16 cellular contexts compared by ENCODE assay signal in the genomic region with DNA sequence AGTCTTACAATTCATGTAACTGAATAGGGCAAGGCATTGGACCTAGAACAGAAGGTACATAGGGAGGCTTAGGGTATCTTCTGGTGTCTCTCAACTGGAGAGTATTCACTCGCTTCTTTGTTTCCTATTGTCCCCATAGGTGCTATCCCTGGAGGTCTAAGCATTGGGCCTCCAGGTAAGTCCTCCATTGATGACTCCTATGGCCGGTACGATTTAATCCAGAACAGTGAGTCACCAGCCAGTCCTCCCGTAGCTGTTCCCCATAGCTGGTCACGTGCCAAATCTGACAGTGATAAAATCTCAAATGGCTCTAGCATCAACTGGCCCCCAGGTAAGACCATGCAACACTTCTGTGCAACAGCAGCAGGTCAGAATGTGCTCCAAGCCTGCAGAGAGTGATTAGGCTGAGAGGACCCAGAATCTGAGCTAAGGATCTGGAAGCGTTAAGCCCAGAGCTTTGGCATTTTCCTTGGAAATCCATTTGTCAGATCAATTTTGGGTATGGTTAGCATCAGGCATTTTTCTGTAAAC. TPM values are rescaled to one million over a fixed set of nuclear protein-coding genes. Genes with fewer than 3 reads are reported as not detected.
DNase-seq lines count a peak whose midpoint lies in the region; ATAC-seq and TF ChIP-seq lines count a peak whose summit lies in the region.
"Had no signal": no experiment of that assay in that cellular context is flagged by ENCODE, and none has a peak within 500 bp of the region (broad histone marks: within the 10 kb centered on the region; RNA-seq: fewer than 3 reads in every experiment).

No MANE protein-coding gene starts in this region.

- no peak for TF ChIP-seq CTCF in CD8-positive, alpha-beta T cell (IDR thresholded peaks at IDR 0.05)
- TF ChIP-seq CTCF in RWPE2 (IDR thresholded peaks at IDR 0.05; ENCODE audit: poor library complexity, severe bottlenecking) (no peak), epithelial cell of esophagus (IDR thresholded peaks at IDR 0.05; ENCODE audit: insufficient read depth, low read depth, low read length, missing control alignments) (no peak), gastrocnemius medialis (IDR thresholded peaks at IDR 0.05 in 4 of 5, conservative IDR thresholded peaks at IDR 0.05 in 1 of 5) (no peak)

- POLR2A ChIA-PET in CD8-positive, alpha-beta T cell (lab: Charles Lee): interaction anchor here (1.1 kb wide), 1 partner anchor 42 kb away, joined by 3 read pairs; no protein-coding TSS in a partner anchor

- no peak overlapping the region for H3K4me3 ChIP-seq in CD8-positive, alpha-beta T cell (ENCODE audit: low read depth, low read length)
- H3K4me3 ChIP-seq in RWPE2 (ENCODE audit: severe bottlenecking) (no peak overlapping the region), epithelial cell of esophagus (ENCODE audit: low read length) (no peak overlapping the region), gastrocnemius medialis (no peak overlapping the region)

- no peak overlapping the region for H3K4me3 Mint-ChIP-seq in CD8-positive, alpha-beta T cell
- H3K4me3 Mint-ChIP-seq: B cell; CD4-positive, alpha-beta T cell had no signal

- no peaks in the 10 kb centered on the region for H3K9me3 Mint-ChIP-seq in CD8-positive, alpha-beta T cell
- H3K9me3 Mint-ChIP-seq: CD4-positive, alpha-beta T cell had no signal

- peaks cover 92% of the 10 kb centered on the region for H3K36me3 Mint-ChIP-seq in CD8-positive, alpha-beta T cell

- CTCF ChIA-PET in CD8-positive, alpha-beta T cell (lab: Charles Lee): interaction anchor here (1.8 to 2.7 kb wide), 2 partner anchors 84 to 158 kb away, joined by 6 to 8 read pairs; no protein-coding TSS in a partner anchor

- no peak for TF ChIP-seq POLR2A in gastrocnemius medialis (IDR thresholded peaks at IDR 0.05)
- no peak for TF ChIP-seq POLR2A in erythroblast (IDR thresholded peaks at IDR 0.05; ENCODE audit: low read length)

- no peak for ATAC-seq in CD8-positive, alpha-beta T cell
- ATAC-seq in RWPE2 (ENCODE audit: low read depth): peak; percentile 41; the same call in 1 of the 3 replicates
- ATAC-seq in gastrocnemius medialis: no peak
- ATAC-seq: HCT116 had no signal

- H3K27ac ChIP-seq in CD8-positive, alpha-beta T cell (ENCODE audit: low read depth, low read length): no peak overlapping the region
- H3K27ac ChIP-seq in RWPE2 (ENCODE audit: poor library complexity, severe bottlenecking) (no peak overlapping the region), gastrocnemius medialis (no peak overlapping the region), substantia nigra (ENCODE audit: low read depth, low read length, poor library complexity, severe bottlenecking) (no peak overlapping the region)
- H3K27ac ChIP-seq: HL-60 had no signal

- in situ Hi-C loops in gastrocnemius medialis (cut with MboI; ENCODE audit: low sequenced_read_pairs in 4 of 4): no loop called here

- H3K4me1 ChIP-seq in CD8-positive, alpha-beta T cell (ENCODE audit: insufficient read depth, low read length): no peaks in the 10 kb centered on the region
- H3K4me1 ChIP-seq in RWPE2 (ENCODE audit: insufficient read depth, poor library complexity, severe bottlenecking): no peaks in the 10 kb centered on the region
- H3K4me1 ChIP-seq in gastrocnemius medialis: peaks cover 6 to 14% of the 10 kb centered on the region in 2 donors

- DNase-seq in CD8-positive, alpha-beta T cell: no peak
- DNase-seq in ELR (ENCODE audit: low read depth) (peak; percentile 17), RWPE2 (ENCODE audit: low spot score) (no peak), epithelial cell of esophagus (ENCODE audit: low read depth) (peak; percentile 48), gastrocnemius medialis (no peak), substantia nigra (lab: John Stamatoyannopoulos, UW) (no peak), erythroblast (lab: John Stamatoyannopoulos, UW) (no peak)
- DNase-seq: C1 segment of cervical spinal cord; CD4-positive, alpha-beta T cell; DMS153; DMS79 treated with DMSO at 0.1 percent for 48 hours; EL; GDM1 had no signal

- peaks cover 82% of the 10 kb centered on the region for H3K36me3 ChIP-seq in CD8-positive, alpha-beta T cell (ENCODE audit: insufficient read depth, low read length)
- H3K36me3 ChIP-seq in RWPE2 (ENCODE audit: low read depth): no peaks in the 10 kb centered on the region
- H3K36me3 ChIP-seq in gastrocnemius medialis: peaks cover 0 to 88% of the 10 kb centered on the region in 2 donors

- H3K9me3 ChIP-seq in CD8-positive, alpha-beta T cell (ENCODE audit: low read length): no peaks in the 10 kb centered on the region
- H3K9me3 ChIP-seq in RWPE2 (ENCODE audit: severe bottlenecking): no peaks in the 10 kb centered on the region
- no peaks in the 10 kb centered on the region for H3K9me3 ChIP-seq in gastrocnemius medialis

- intact Hi-C loops in CD8-positive, alpha-beta T cell (cut with DNase I, micrococcal nuclease): no loop called here
- intact Hi-C loops in gastrocnemius medialis (cut with DNase I; ENCODE audit: low total_unique reads): no loop called here

- peak overlapping the region; percentile 32 for H3K27ac Mint-ChIP-seq in CD8-positive, alpha-beta T cell
- H3K27ac Mint-ChIP-seq: B cell had no signal

- H3K27me3 Mint-ChIP-seq in CD8-positive, alpha-beta T cell (ENCODE audit: low read depth): no peaks in the 10 kb centered on the region
- H3K27me3 Mint-ChIP-seq: B cell; CD4-positive, alpha-beta T cell had no signal

- no peaks in the 10 kb centered on the region for H3K4me1 Mint-ChIP-seq in CD8-positive, alpha-beta T cell (ENCODE audit: low read depth)
- H3K4me1 Mint-ChIP-seq: B cell had no signal

- H3K27me3 ChIP-seq in CD8-positive, alpha-beta T cell (ENCODE audit: insufficient read depth, low read length): no peaks in the 10 kb centered on the region
- H3K27me3 ChIP-seq in RWPE2 (ENCODE audit: insufficient read depth, poor library complexity, severe bottlenecking) (no peaks in the 10 kb centered on the region), gastrocnemius medialis (no peaks in the 10 kb centered on the region)

RNA-seq across cellular contexts. Expression of a gene that starts 35.7 kb away (rescaled TPM):
- total RNA-seq in CD8-positive, alpha-beta T cell: 100 to 1,000 TPM; 518 to 535 TPM
- 1 to 10 TPM in 3 of 4 donors, under 1 TPM in 1; 0.27 to 4.9 (median 2.6) TPM for total RNA-seq in gastrocnemius medialis

RNA-seq across cellular contexts. Expression of a gene that starts 37.7 kb away (rescaled TPM):
- total RNA-seq in CD8-positive, alpha-beta T cell: 100 to 1,000 TPM; 312 to 315 TPM
- 1 to 10 TPM in 1 of 4 donors, under 1 TPM in 2, not detected in 1; 0.18 to 1.6 (median 0.65) TPM for total RNA-seq in gastrocnemius medialis

RNA-seq across cellular contexts. Expression of a gene that starts 53.3 kb away (rescaled TPM):
- not detected for total RNA-seq in CD8-positive, alpha-beta T cell
- total RNA-seq in gastrocnemius medialis: not detected
- total RNA-seq: CD4-positive, alpha-beta T cell had no signal

Comparison
In these comparisons a context has a peak if more than half of its experiments do, and no peak if none do; other contexts are left out.
1. DNase-seq: peak in ELR (single experiment) and epithelial cell of esophagus (single experiment); none in CD8-positive, alpha-beta T cell (0 of 7), RWPE2 (single experiment), gastrocnemius medialis (0 of 2), substantia nigra (0 of 49) and erythroblast (0 of 2).
2. RNA of a gene that starts 35.7 kb away (total RNA-seq): 518 to 535 TPM in CD8-positive, alpha-beta T cell; 0.27 to 4.9 TPM in gastrocnemius medialis; every median in the first group is over 10 times any median in the second.
3. RNA of a gene that starts 37.7 kb away (total RNA-seq): 312 to 315 TPM in CD8-positive, alpha-beta T cell; 0.18 to 1.6 TPM in gastrocnemius medialis; every median in the first group is over 100 times any median in the second.